22 cellular contexts compared by ENCODE assay signal in the genomic region with DNA sequence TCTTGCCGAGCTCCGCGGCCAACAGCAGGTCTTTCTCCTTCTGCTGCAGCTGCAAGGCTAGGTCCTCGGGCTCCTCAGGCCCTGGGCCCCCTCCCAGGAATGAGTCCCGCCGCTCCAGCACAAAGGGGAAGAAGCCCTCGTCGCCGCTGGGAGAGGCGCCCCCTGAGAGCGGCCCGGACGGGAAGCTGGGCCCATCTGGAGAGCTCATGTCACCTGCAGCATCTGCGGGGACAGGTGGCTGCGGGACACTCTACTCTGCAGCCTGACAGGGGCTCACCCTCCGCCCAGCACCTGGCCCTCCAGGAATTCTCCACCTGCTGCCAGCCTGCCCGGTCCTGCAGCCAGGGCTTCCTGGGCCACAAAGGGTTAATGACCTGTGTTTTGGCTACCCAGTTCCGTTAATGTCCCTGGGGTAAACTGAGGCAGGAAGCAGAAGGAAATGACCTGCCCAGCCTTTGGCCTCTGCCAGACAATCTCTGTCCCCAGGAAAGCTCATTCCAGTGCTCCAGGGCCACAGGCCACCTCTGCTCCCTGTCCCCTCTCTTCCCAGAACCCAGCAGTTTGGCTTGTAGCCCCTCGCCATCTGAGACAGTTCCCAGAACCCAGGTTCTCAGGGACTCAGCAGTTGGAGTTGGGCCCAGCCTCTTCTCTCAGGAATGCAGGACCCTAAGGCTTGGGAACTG. TPM values are rescaled to one million over a fixed set of nuclear protein-coding genes. Genes with fewer than 3 reads are reported as not detected.
DNase-seq lines count a peak whose midpoint lies in the region; ATAC-seq and TF ChIP-seq lines count a peak whose summit lies in the region.
"Had no signal": no experiment of that assay in that cellular context is flagged by ENCODE, and none has a peak within 500 bp of the region (broad histone marks: within the 10 kb centered on the region; RNA-seq: fewer than 3 reads in every experiment).

No MANE protein-coding gene starts in this region.

- no peak overlapping the region for H3K9ac ChIP-seq in mammary epithelial cell (ENCODE audit: insufficient read depth, low read length)
- peak overlapping the region in 1 of 2 donors; percentile 82 for H3K9ac ChIP-seq in colonic mucosa (ENCODE audit: low read depth in 2 of 2, low read length in 2 of 2)

- H3K4me3 ChIP-seq in breast epithelium (peak overlapping the region in 2 of 3 donors; percentile 64 to 66), mammary epithelial cell (replicated peaks in 1 of 3; ENCODE audit: insufficient read depth in 1 of 3, low read depth in 2 of 3, low read length in 3 of 3) (no peak overlapping the region), colonic mucosa (peak overlapping the region; percentile 54)
- H3K4me3 ChIP-seq in effector memory CD4-positive, alpha-beta T cell (ENCODE audit: insufficient read depth, low read depth, low read length, poor library complexity, severe bottlenecking) = no peak overlapping the region

- DNase-seq in breast epithelium (ENCODE audit: low spot score in 2 of 2) = no peak
- no peak for DNase-seq in mammary epithelial cell
- no peak for DNase-seq in colonic mucosa
- DNase-seq in naive B cell = no peak
- DNase-seq in DMS53 treated with DMSO at 0.1 percent for 48 hours (lab: John Stamatoyannopoulos, UW; ENCODE audit: unreplicated experiment) = no peak
- DNase-seq in GM13976 (ENCODE audit: low spot score) = no peak
- DNase-seq in effector memory CD4-positive, alpha-beta T cell = no peak
- no peak for DNase-seq in NCI-H524 treated with DMSO at 0.1 percent for 48 hours (lab: John Stamatoyannopoulos, UW)
- DNase-seq: activated CD4-positive, alpha-beta T cell treated with anti-CD3 and anti-CD28 coated beads for 36 hours; CD4-positive, alpha-beta T cell; EL; HFFc6; NCI-H1092 treated with DMSO at 0.1 percent for 48 hours; NCI-H345; stimulated activated CD4-positive, alpha-beta T cell treated with anti-CD3 and anti-CD28 coated beads, Interleukin-2, amount 100 ng/mL, for 48 hours; stimulated activated CD8-positive, alpha-beta memory T cell treated with anti-CD3 and anti-CD28 coated beads, Interleukin-4, amount 100 ng/mL, for 48 hours; T-helper 9 cell had no signal

- H3K9me3 Mint-ChIP-seq in naive B cell = no peaks in the 10 kb centered on the region
- H3K9me3 Mint-ChIP-seq: activated naive CD4-positive, alpha-beta T cell treated with anti-CD3 and anti-CD28 coated beads, Interleukin-2, amount 50 U/mL, for 24 hours; CD4-positive, alpha-beta T cell; HFFc6; natural killer cell treated with Interleukin-12 subunit alpha and Interleukin-12 subunit beta and Interleukin-15 and Interleukin-18, amount 100 ng/mL, for 72 hours had no signal

- H3K27me3 ChIP-seq in breast epithelium = peaks cover 0 to 40% of the 10 kb centered on the region in 2 donors
- H3K27me3 ChIP-seq in mammary epithelial cell (ENCODE audit: insufficient read depth, low read length) = no peaks in the 10 kb centered on the region
- peaks cover 12% of the 10 kb centered on the region for H3K27me3 ChIP-seq in colonic mucosa
- H3K27me3 ChIP-seq in effector memory CD4-positive, alpha-beta T cell (replicated peaks; ENCODE audit: control insufficient read depth, insufficient read depth, low read length, poor library complexity, severe bottlenecking) = peaks cover 42% of the 10 kb centered on the region

- intact Hi-C loops in breast epithelium (cut with DNase I; ENCODE audit: low total_unique reads) = no loop called here
- intact Hi-C loops in mammary epithelial cell (cut with micrococcal nuclease) = no loop called here
- intact Hi-C loops in colonic mucosa (cut with DNase I) = no loop called here

- H3K36me3 ChIP-seq in breast epithelium (no peaks in the 10 kb centered on the region), mammary epithelial cell (ENCODE audit: insufficient read depth, low read length) (no peaks in the 10 kb centered on the region), colonic mucosa (no peaks in the 10 kb centered on the region)
- no peaks in the 10 kb centered on the region for H3K36me3 ChIP-seq in effector memory CD4-positive, alpha-beta T cell (ENCODE audit: control insufficient read depth, insufficient read depth, low read length)
- H3K36me3 ChIP-seq: right atrium auricular region had no signal

- no TSS peak for BruUV-seq in mammary epithelial cell (replicated peaks; lab: Mats Ljungman, UMichigan)

- no peak overlapping the region for H2AFZ ChIP-seq in mammary epithelial cell (ENCODE audit: low read depth, low read length)

- no peak for ATAC-seq in naive B cell (ENCODE audit: low read depth in 2 of 2)
- ATAC-seq: activated CD4-positive, alpha-beta T cell treated with anti-CD3 and anti-CD28 coated beads for 36 hours; natural killer cell treated with Interleukin-12 subunit alpha and Interleukin-12 subunit beta and Interleukin-15 and Interleukin-18, amount 100 ng/mL, for 72 hours had no signal

- H3K79me2 ChIP-seq in mammary epithelial cell (ENCODE audit: insufficient read depth, low read length) = no peaks in the 10 kb centered on the region

- no peak overlapping the region for H3K4me2 ChIP-seq in mammary epithelial cell (ENCODE audit: insufficient read depth, low read depth, low read length)

- H3K9me3 ChIP-seq in breast epithelium (no peaks in the 10 kb centered on the region), mammary epithelial cell (replicated peaks; ENCODE audit: insufficient read depth, low read length) (no peaks in the 10 kb centered on the region), colonic mucosa (no peaks in the 10 kb centered on the region)
- H3K9me3 ChIP-seq in effector memory CD4-positive, alpha-beta T cell (ENCODE audit: control insufficient read depth, low read length) = no peaks in the 10 kb centered on the region
- H3K9me3 ChIP-seq: right atrium auricular region had no signal

- H3K4me1 ChIP-seq in breast epithelium = peaks cover 0 to 4% of the 10 kb centered on the region in 2 donors
- H3K4me1 ChIP-seq in mammary epithelial cell (ENCODE audit: insufficient read depth, low read length) = peaks cover 15% of the 10 kb centered on the region
- peaks cover 9% of the 10 kb centered on the region for H3K4me1 ChIP-seq in colonic mucosa
- peaks cover 14% of the 10 kb centered on the region for H3K4me1 ChIP-seq in effector memory CD4-positive, alpha-beta T cell (ENCODE audit: control insufficient read depth, insufficient read depth, low read length, poor library complexity, severe bottlenecking)

- dilution Hi-C loops in mammary epithelial cell (cut with HindIII; ENCODE audit: low sequenced_read_pairs) = no loop called here

- H3K27me3 Mint-ChIP-seq in naive B cell = peaks cover 61 to 92% (median 85%) of the 10 kb centered on the region in 3 donors

- H3K27ac ChIP-seq in breast epithelium (peak overlapping the region in 1 of 2 donors; percentile 91), mammary epithelial cell (ENCODE audit: insufficient read depth, low read depth, low read length) (no peak overlapping the region), colonic mucosa (no peak overlapping the region)
- H3K27ac ChIP-seq in effector memory CD4-positive, alpha-beta T cell (ENCODE audit: insufficient read depth, low read length, poor library complexity, severe bottlenecking) = no peak overlapping the region
- H3K27ac ChIP-seq: right atrium auricular region had no signal

- no peaks in the 10 kb centered on the region for H4K20me1 ChIP-seq in mammary epithelial cell (ENCODE audit: insufficient read depth, low read length)

- peak overlapping the region in 1 of 6 donors; percentile 31 for H3K27ac Mint-ChIP-seq in naive B cell
- H3K27ac Mint-ChIP-seq: activated CD4-positive, alpha-beta T cell treated with anti-CD3 and anti-CD28 coated beads for 36 hours; activated naive CD4-positive, alpha-beta T cell treated with anti-CD3 and anti-CD28 coated beads, Interleukin-2, amount 50 U/mL, for 24 hours; CD4-positive, alpha-beta T cell; HFFc6; natural killer cell treated with Interleukin-12 subunit alpha and Interleukin-12 subunit beta and Interleukin-15 and Interleukin-18, amount 100 ng/mL, for 72 hours had no signal

- peak overlapping the region in 5 of 8 donors; percentile 11 to 49 (median 39) for H3K4me3 Mint-ChIP-seq in naive B cell
- H3K4me3 Mint-ChIP-seq: activated CD4-positive, alpha-beta T cell treated with anti-CD3 and anti-CD28 coated beads for 36 hours; activated naive CD4-positive, alpha-beta T cell treated with anti-CD3 and anti-CD28 coated beads, Interleukin-2, amount 50 U/mL, for 24 hours; brain; CD4-positive, alpha-beta T cell; HFFc6; natural killer cell treated with Interleukin-12 subunit alpha and Interleukin-12 subunit beta and Interleukin-15 and Interleukin-18, amount 100 ng/mL, for 72 hours had no signal

- TF ChIP-seq POLR2A in breast epithelium (IDR thresholded peaks at IDR 0.05) = no peak

- peaks cover 13 to 16% (median 15%) of the 10 kb centered on the region in 3 donors for H3K4me1 Mint-ChIP-seq in naive B cell
- H3K4me1 Mint-ChIP-seq: brain had no signal

- in situ Hi-C loops in mammary epithelial cell (cut with MboI; ENCODE audit: low sequenced_read_pairs in 2 of 2) (no loop called here), GM13976 (cut with MboI; ENCODE audit: low sequenced_read_pairs, unreplicated experiment) (no loop called here)

- H3K36me3 Mint-ChIP-seq in naive B cell = no peaks in the 10 kb centered on the region
- H3K36me3 Mint-ChIP-seq: brain; natural killer cell treated with Interleukin-12 subunit alpha and Interleukin-12 subunit beta and Interleukin-15 and Interleukin-18, amount 100 ng/mL, for 72 hours had no signal

- WGBS in mammary epithelial cell (ENCODE audit: low coverage, missing lambda C conversion rate) = 80% methylated on average over 16 of the region's 19 CpGs

- TF ChIP-seq CTCF in breast epithelium (IDR thresholded peaks at IDR 0.05) (no peak), mammary epithelial cell (conservative IDR thresholded peaks at IDR 0.05 in 1 of 2, IDR thresholded peaks at IDR 0.05 in 1 of 2; ENCODE audit: extremely low read depth in 1 of 2, insufficient read depth in 1 of 2, low read depth in 1 of 2, low read length in 2 of 2) (no peak), colonic mucosa (IDR thresholded peaks at IDR 0.05) (no peak), GM13976 (IDR thresholded peaks at IDR 0.05; ENCODE audit: borderline replicate concordance, control extremely low read depth, extremely low read depth, insufficient read depth, missing control alignments) (no peak)

- CTCF ChIA-PET in mammary epithelial cell (lab: Charles Lee; ENCODE audit: low non-redundant PET) = interaction anchor here (0.7 kb wide), 1 partner anchor 24 kb away, joined by 3 read pairs; no protein-coding TSS in a partner anchor

RNA-seq across cellular contexts. Expression of gene BICDL2, which starts 1.3 kb away (rescaled TPM):
- total RNA-seq in breast epithelium = 10 to 100 TPM in 2 of 3 donors, not detected in 1; 31.5 to 50.1 TPM
- 1 to 10 TPM; 1.9 to 3.3 TPM for total RNA-seq in mammary epithelial cell
- 0.59 TPM for polyA plus RNA-seq in mammary epithelial cell
- polyA minus RNA-seq in mammary epithelial cell = 1.8 TPM
- 10 to 100 TPM; 56.6 to 83.9 TPM for total RNA-seq in colonic mucosa
- not detected for polyA plus RNA-seq in naive B cell (ENCODE audit: low read depth in 6 of 6)
- total RNA-seq: A172; CD4-positive, alpha-beta T cell; HFFc6 had no signal

RNA-seq across cellular contexts. Expression of gene MMP25, which starts 10.9 kb away (rescaled TPM):
- total RNA-seq in breast epithelium = 1 to 10 TPM in 1 of 3 donors, under 1 TPM in 2; 0.59 to 1.1 (median 0.98) TPM
- under 1 TPM; 0.50 to 0.54 TPM for total RNA-seq in mammary epithelial cell
- polyA plus RNA-seq in mammary epithelial cell = 0.20 TPM
- not detected for polyA minus RNA-seq in mammary epithelial cell
- total RNA-seq in colonic mucosa = under 1 TPM; 0.44 to 0.88 TPM
- polyA plus RNA-seq in naive B cell (ENCODE audit: low read depth in 6 of 6) = under 1 TPM in 2 of 6 donors, not detected in 4; 0.29 to 0.55 TPM

RNA-seq across cellular contexts. Expression of gene THOC6, which starts 11.6 kb away (rescaled TPM):
- total RNA-seq in breast epithelium (10 to 100 TPM; 15.5 to 26.1 (median 18.4) TPM), mammary epithelial cell (10 to 100 TPM in 1 of 2 donors, 1 to 10 TPM in 1; 8.3 to 26.8 TPM), colonic mucosa (10 to 100 TPM; 27.4 to 45.8 TPM)
- polyA plus RNA-seq in mammary epithelial cell (17.5 TPM), naive B cell (ENCODE audit: low read depth in 6 of 6) (10 to 100 TPM; 35.7 to 75.7 (median 48.3) TPM)
- polyA minus RNA-seq in mammary epithelial cell = 22.3 TPM

RNA-seq across cellular contexts. Expression of gene HCFC1R1, which starts 11.7 kb away (rescaled TPM):
- 10 to 100 TPM in 2 of 3 donors, 1 to 10 TPM in 1; 8.8 to 26.5 (median 17.3) TPM for total RNA-seq in breast epithelium
- total RNA-seq in mammary epithelial cell = 10 to 100 TPM in 1 of 2 donors, 1 to 10 TPM in 1; 2.2 to 20.4 TPM
- 17.4 TPM for polyA plus RNA-seq in mammary epithelial cell
- polyA minus RNA-seq in mammary epithelial cell = 8.7 TPM
- 10 to 100 TPM; 28.7 to 30.0 TPM for total RNA-seq in colonic mucosa
- 10 to 100 TPM in 5 of 6 donors, 1 to 10 TPM in 1; 7.6 to 21.4 (median 15.4) TPM for polyA plus RNA-seq in naive B cell (ENCODE audit: low read depth in 6 of 6)

RNA-seq across cellular contexts. Expression of gene TNFRSF12A, which starts 15.3 kb away (rescaled TPM):
- total RNA-seq in breast epithelium = 10 to 100 TPM in 2 of 3 donors, 1 to 10 TPM in 1; 6.9 to 74.1 (median 36.7) TPM
- total RNA-seq in mammary epithelial cell = 100 to 1,000 TPM; 391 to 476 TPM
- 259 TPM for polyA plus RNA-seq in mammary epithelial cell
- polyA minus RNA-seq in mammary epithelial cell = 52.4 TPM
- total RNA-seq in colonic mucosa = 10 to 100 TPM; 11.6 to 27.3 TPM
- not detected for polyA plus RNA-seq in naive B cell (ENCODE audit: low read depth in 6 of 6)

Comparison
In these comparisons a context has a peak if more than half of its experiments do, and no peak if none do; other contexts are left out.
1. H3K4me3 ChIP-seq: peak in breast epithelium (2 of 3) and colonic mucosa (single experiment); none in mammary epithelial cell (0 of 3) and effector memory CD4-positive, alpha-beta T cell (single experiment).